28 cellular contexts compared by ENCODE assay signal in the genomic region with DNA sequence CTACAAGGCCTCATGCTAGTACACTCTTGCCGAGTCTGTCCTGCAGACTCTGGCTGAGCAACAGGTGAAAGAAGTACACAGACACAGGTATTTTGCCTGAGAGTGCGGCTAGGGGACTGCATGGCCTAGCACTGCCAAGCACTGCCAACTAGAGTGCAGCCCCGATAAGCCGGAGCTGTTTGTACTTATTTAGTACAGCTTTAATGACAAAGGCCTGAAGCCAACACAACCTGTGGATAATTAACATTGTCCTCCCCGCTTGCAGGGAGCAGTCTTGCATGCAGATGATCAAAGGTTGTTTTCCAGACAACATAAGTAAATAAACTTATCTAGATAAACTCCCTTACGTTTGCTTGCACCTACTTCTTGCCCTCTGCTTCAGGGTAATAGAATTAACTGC.
"Had no signal": no experiment of that assay in that cellular context is flagged by ENCODE, and none has a peak within 500 bp of the region (broad histone marks: within the 10 kb centered on the region; RNA-seq: fewer than 3 reads in every experiment).

No MANE protein-coding gene starts in this region.

- H3K27ac ChIP-seq: ascending aorta, cardiac muscle cell, coronary artery, left ventricle myocardium inferior, ovary, sigmoid colon, suprapubic skin, tibial artery had no signal

- H3K4me3 ChIP-seq: ascending aorta, cardiac muscle cell, coronary artery, left ventricle myocardium inferior, ovary, sigmoid colon, suprapubic skin, tibial artery, upper lobe of right lung had no signal

- ATAC-seq: esophagus mucosa; naive thymus-derived CD4-positive, alpha-beta T cell; upper lobe of right lung had no signal

- H3K9me3 ChIP-seq: ascending aorta, ovary, sigmoid colon, suprapubic skin, tibial artery, upper lobe of right lung had no signal

- DNase-seq: activated CD4-positive, alpha-beta memory T cell treated with anti-CD3 and anti-CD28 coated beads for 36 hours; activated CD4-positive, alpha-beta T cell treated with anti-CD3 and anti-CD28 coated beads for 4 hours; activated CD4-positive, CD25-positive, alpha-beta regulatory T cell; activated CD8-positive, alpha-beta memory T cell treated with anti-CD3 and anti-CD28 coated beads, Interleukin-2, amount 50 U/mL, for 4 hours; activated gamma-delta T cell; activated naive CD4-positive, alpha-beta T cell treated with anti-CD3 and anti-CD28 coated beads, Interleukin-2, amount 10 ng/mL, durations not matched to agents 7 days and 5 days; activated naive CD8-positive, alpha-beta T cell treated with anti-CD3 and anti-CD28 coated beads, Interleukin-2, amount 10 ng/mL, durations not matched to agents 7 days and 5 days; activated T-cell treated with anti-CD3 and anti-CD28 coated beads, Interleukin-2, amount 50 U/mL, for 1 hour; foreskin fibroblast; head of caudate nucleus; hypothalamus; immature natural killer cell; left ventricle myocardium inferior; naive thymus-derived CD4-positive, alpha-beta T cell; ovary; retina; sigmoid colon; stimulated activated CD4-positive, alpha-beta T cell treated with anti-CD3 and anti-CD28 coated beads, Interleukin-1b, Interleukin-23, amount 100 ng/mL, for 48 hours; stimulated activated CD4-positive, alpha-beta T cell treated with anti-CD3 and anti-CD28 coated beads, Interleukin-4, amount 100 ng/mL, for 4 hours; stimulated activated naive CD4-positive, alpha-beta T cell; tibial artery; upper lobe of right lung had no signal

- H3K27me3 ChIP-seq: ascending aorta, cardiac muscle cell, ovary, sigmoid colon, suprapubic skin, tibial artery, upper lobe of right lung had no signal

- H3K36me3 ChIP-seq: ascending aorta, cardiac muscle cell, left ventricle myocardium inferior, ovary, sigmoid colon, suprapubic skin, tibial artery, upper lobe of right lung had no signal

- H3K4me2 ChIP-seq: smooth muscle cell had no signal

- H3K4me1 ChIP-seq: ascending aorta, left ventricle myocardium inferior, sigmoid colon, tibial artery, upper lobe of right lung had no signal
